8 cellular contexts compared by ENCODE assay signal in the genomic region with DNA sequence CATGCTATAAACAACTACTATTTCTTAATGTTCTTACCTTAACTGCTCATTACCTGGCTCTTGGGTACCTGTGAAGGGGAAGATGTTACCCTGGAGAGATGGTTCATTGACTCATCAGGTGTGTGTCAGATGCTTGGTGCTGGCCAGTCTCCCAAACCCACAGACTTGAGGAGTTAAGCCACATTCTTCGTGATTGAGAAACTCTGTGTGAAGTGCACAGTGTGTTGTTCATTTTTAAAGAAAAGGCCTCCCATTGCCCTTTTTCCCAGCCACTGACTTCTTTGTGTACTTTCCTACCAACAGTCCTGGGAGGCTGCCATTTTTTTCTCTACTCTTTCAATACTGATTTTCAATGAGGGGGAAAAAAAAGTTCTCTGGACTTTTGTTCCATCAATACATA. TPM values are rescaled to one million over a fixed set of nuclear protein-coding genes. Genes with fewer than 3 reads are reported as not detected.
DNase-seq lines count a peak whose midpoint lies in the region; ATAC-seq and TF ChIP-seq lines count a peak whose summit lies in the region.

No MANE protein-coding gene starts in this region.

- peaks cover 85% of the 10 kb centered on the region for H3K79me2 ChIP-seq in GM23248 (ENCODE audit: insufficient read depth)

- TF ChIP-seq CTCF in fibroblast of pulmonary artery (IDR thresholded peaks at IDR 0.05; ENCODE audit: low read length, missing control alignments): no peak

- in situ Hi-C loops in GM23248 (cut with MboI): loop anchor here (10.0 kb wide), 1 partner anchor 366 kb away; no protein-coding TSS in a partner anchor

- peaks cover 47% of the 10 kb centered on the region for H3K4me1 ChIP-seq in GM23248 (ENCODE audit: insufficient read depth)
- H3K4me1 ChIP-seq in naive thymus-derived CD4-positive, alpha-beta T cell (ENCODE audit: control insufficient read depth in 2 of 2, insufficient read depth in 2 of 2, low read length in 2 of 2): no peaks in the 10 kb centered on the region

- DNase-seq in GM23248 (peak; percentile 96), OCI-M1 (lab: John Stamatoyannopoulos, UW) (peak; percentile 15), fibroblast of pulmonary artery (ENCODE audit: low read depth) (peak; percentile 97), renal cortical epithelial cell (ENCODE audit: low read depth) (peak; percentile 98)
- DNase-seq in activated naive CD4-positive, alpha-beta T cell treated with Interleukin-2 at 50 U/mL for 16 hours: no peak
- DNase-seq in naive thymus-derived CD4-positive, alpha-beta T cell: no peak

- H3K27me3 ChIP-seq in GM23248 (replicated peaks; ENCODE audit: insufficient read depth): no peaks in the 10 kb centered on the region
- H3K27me3 ChIP-seq in naive thymus-derived CD4-positive, alpha-beta T cell (ENCODE audit: control insufficient read depth in 2 of 2, insufficient read depth in 2 of 2, low read length in 2 of 2): peaks cover 0 to 3% of the 10 kb centered on the region in 2 donors

- H3K9ac ChIP-seq in GM23248: peak overlapping the region; percentile 97

- intact Hi-C loops in naive thymus-derived CD4-positive, alpha-beta T cell (cut with micrococcal nuclease): no loop called here

- peak overlapping the region; percentile 99 for H3K27ac ChIP-seq in GM23248
- H3K27ac ChIP-seq in naive thymus-derived CD4-positive, alpha-beta T cell (ENCODE audit: low read depth, low read length): no peak overlapping the region

- CTCF ChIA-PET in naive thymus-derived CD4-positive, alpha-beta T cell (lab: Charles Lee): no interaction called here

- H3K4me1 Mint-ChIP-seq in naive thymus-derived CD4-positive, alpha-beta T cell: no peaks in the 10 kb centered on the region

- peaks cover 0 to 9% (median 2%) of the 10 kb centered on the region in 11 donors for H3K9me3 Mint-ChIP-seq in naive thymus-derived CD4-positive, alpha-beta T cell

- H4K20me1 ChIP-seq in GM23248 (ENCODE audit: insufficient read depth): no peaks in the 10 kb centered on the region

- H3K4me3 Mint-ChIP-seq in naive thymus-derived CD4-positive, alpha-beta T cell: no peak overlapping the region

- no peaks in the 10 kb centered on the region for H3K9me3 ChIP-seq in GM23248 (ENCODE audit: low read depth)
- H3K9me3 ChIP-seq in naive thymus-derived CD4-positive, alpha-beta T cell (ENCODE audit: control insufficient read depth in 2 of 3, low read length in 3 of 3): no peaks in the 10 kb centered on the region

- H2AFZ ChIP-seq in GM23248: no peak overlapping the region

- H3K27me3 Mint-ChIP-seq in naive thymus-derived CD4-positive, alpha-beta T cell: peaks cover 11 to 29% (median 17%) of the 10 kb centered on the region in 5 donors

- H3K27ac Mint-ChIP-seq in naive thymus-derived CD4-positive, alpha-beta T cell: no peak overlapping the region

- H3K4me2 ChIP-seq in GM23248 (ENCODE audit: unreplicated experiment): peak overlapping the region; percentile 85

- H3K9me2 ChIP-seq in GM23248 (ENCODE audit: insufficient read depth): no peaks in the 10 kb centered on the region

- peaks cover 64% of the 10 kb centered on the region for H3F3A ChIP-seq in GM23248 (ENCODE audit: insufficient read depth)

- peaks cover 16% of the 10 kb centered on the region for H3K36me3 ChIP-seq in GM23248 (ENCODE audit: low read depth)
- H3K36me3 ChIP-seq in naive thymus-derived CD4-positive, alpha-beta T cell (ENCODE audit: control insufficient read depth in 2 of 3, insufficient read depth in 3 of 3, low read length in 3 of 3): no peaks in the 10 kb centered on the region

- H3K4me3 ChIP-seq in GM23248: peak overlapping the region; percentile 86
- H3K4me3 ChIP-seq in fibroblast of pulmonary artery (replicated peaks; ENCODE audit: low read depth, low read length): peak overlapping the region; percentile 69
- no peak overlapping the region for H3K4me3 ChIP-seq in naive thymus-derived CD4-positive, alpha-beta T cell (ENCODE audit: low read length)

- ATAC-seq in GM21717 (IDR thresholded peaks at IDR 0.05; ENCODE audit: unreplicated experiment) (no peak), HG03460 (IDR thresholded peaks at IDR 0.05; ENCODE audit: unreplicated experiment) (no peak)
- no peak for ATAC-seq in naive thymus-derived CD4-positive, alpha-beta T cell

- POLR2A ChIA-PET in naive thymus-derived CD4-positive, alpha-beta T cell (lab: Charles Lee): no interaction called here

- WGBS in GM23248 (ENCODE audit: low coverage in 1 of 2, low lambda C conversion rate in 2 of 2, missing lambda C conversion rate in 2 of 2), 2 experiments: 0% methylated on average over 1 of the region's 1 CpG

- H3K36me3 Mint-ChIP-seq in naive thymus-derived CD4-positive, alpha-beta T cell: peaks cover 0 to 5% (median 0%) of the 10 kb centered on the region in 5 donors

RNA-seq across cellular contexts. Expression of gene MGST1, which starts 3.2 kb away (rescaled TPM):
- total RNA-seq in GM23248 (2014; rRNA removed; shearing (Covaris generic)): 122 and 141 TPM in 2 replicates
- 1,022 and 1,023 TPM in 2 replicates for polyA plus RNA-seq in GM23248 (2016; fragmentation: Nextera tagmentation; extraction: Ambion mirVana)
- 44.3 and 65.5 TPM in 2 replicates for total RNA-seq in renal cortical epithelial cell
- total RNA-seq in naive thymus-derived CD4-positive, alpha-beta T cell: 10 to 100 TPM in 1 of 5 experiments, 1 to 10 TPM in 2, not detected in 2; 1.4 to 16.5 (median 1.4) TPM
- polyA plus RNA-seq in naive thymus-derived CD4-positive, alpha-beta T cell: not detected

Comparison
In these comparisons a context has a peak if more than half of its experiments do, and no peak if none do; other contexts are left out.
1. DNase-seq: peak in GM23248 (single experiment), OCI-M1 (single experiment), fibroblast of pulmonary artery (single experiment) and renal cortical epithelial cell (single experiment); none in activated naive CD4-positive, alpha-beta T cell treated with Interleukin-2 at 50 U/mL for 16 hours (single experiment) and naive thymus-derived CD4-positive, alpha-beta T cell (0 of 9).